1 cellular context compared by ENCODE assay signal in the genomic region with DNA sequence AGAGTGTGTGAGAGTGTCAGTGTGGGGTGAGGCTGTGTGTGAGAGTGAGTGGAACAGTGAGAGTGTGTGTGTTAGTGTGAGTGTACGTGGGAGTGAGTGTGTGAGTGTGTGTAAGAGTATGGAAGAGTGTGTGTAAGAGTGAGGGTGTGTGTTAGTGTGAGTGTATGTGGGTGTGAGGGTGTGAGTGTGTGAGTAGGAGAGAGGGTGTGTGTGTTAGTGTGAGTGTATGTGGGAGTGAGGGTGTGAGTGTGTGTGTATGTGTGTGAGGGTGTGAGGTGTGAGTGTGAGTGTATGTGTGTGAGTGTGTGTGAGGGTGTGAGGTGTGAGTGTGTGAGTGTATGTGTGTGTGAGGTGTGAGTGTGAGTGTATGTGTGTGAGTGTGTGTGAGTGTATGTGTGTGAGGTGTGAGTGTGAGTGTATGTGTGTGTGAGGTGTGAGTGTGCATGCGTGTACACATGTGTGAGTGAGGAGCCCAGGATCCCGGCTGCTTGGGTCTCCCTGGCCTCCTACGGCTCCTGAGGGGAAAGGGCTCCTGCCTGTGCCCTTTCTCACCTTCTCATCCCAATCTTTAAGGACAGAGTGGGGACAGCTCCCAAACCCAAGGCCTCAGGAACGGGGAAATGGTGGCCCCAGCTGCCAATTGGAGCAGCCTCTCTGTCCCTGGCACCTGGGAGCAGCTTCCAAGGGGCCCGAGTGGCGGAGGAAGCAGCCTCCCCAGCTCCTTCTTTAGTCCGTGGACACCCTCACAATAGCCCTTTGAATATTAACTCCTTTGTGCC.
TF ChIP-seq lines count a peak whose summit lies in the region.

No MANE protein-coding gene starts in this region.

TF ChIP-seq in HepG2, 621 proteins besides CTCF, POLR2A, EP300 and RAD21 (continues in another document):
- TF ChIP-seq CBX5 (CRISPR knock-in tag; IDR thresholded peaks at IDR 0.05; ENCODE audit: borderline replicate concordance), result no peak
- TF ChIP-seq ESRRA (CRISPR knock-in tag; IDR thresholded peaks at IDR 0.05; ENCODE audit: low read depth), result no peak
- TF ChIP-seq SOX6 (IDR thresholded peaks at IDR 0.05), result 0 out of 2 replicates have a peak, but pooled peaks have one; percentile 18
- TF ChIP-seq SOX6 (CRISPR knock-in tag; IDR thresholded peaks at IDR 0.05), result no peak
- no peak for TF ChIP-seq RFXANK (CRISPR knock-in tag; IDR thresholded peaks at IDR 0.05)
- TF ChIP-seq, protein P1, sequence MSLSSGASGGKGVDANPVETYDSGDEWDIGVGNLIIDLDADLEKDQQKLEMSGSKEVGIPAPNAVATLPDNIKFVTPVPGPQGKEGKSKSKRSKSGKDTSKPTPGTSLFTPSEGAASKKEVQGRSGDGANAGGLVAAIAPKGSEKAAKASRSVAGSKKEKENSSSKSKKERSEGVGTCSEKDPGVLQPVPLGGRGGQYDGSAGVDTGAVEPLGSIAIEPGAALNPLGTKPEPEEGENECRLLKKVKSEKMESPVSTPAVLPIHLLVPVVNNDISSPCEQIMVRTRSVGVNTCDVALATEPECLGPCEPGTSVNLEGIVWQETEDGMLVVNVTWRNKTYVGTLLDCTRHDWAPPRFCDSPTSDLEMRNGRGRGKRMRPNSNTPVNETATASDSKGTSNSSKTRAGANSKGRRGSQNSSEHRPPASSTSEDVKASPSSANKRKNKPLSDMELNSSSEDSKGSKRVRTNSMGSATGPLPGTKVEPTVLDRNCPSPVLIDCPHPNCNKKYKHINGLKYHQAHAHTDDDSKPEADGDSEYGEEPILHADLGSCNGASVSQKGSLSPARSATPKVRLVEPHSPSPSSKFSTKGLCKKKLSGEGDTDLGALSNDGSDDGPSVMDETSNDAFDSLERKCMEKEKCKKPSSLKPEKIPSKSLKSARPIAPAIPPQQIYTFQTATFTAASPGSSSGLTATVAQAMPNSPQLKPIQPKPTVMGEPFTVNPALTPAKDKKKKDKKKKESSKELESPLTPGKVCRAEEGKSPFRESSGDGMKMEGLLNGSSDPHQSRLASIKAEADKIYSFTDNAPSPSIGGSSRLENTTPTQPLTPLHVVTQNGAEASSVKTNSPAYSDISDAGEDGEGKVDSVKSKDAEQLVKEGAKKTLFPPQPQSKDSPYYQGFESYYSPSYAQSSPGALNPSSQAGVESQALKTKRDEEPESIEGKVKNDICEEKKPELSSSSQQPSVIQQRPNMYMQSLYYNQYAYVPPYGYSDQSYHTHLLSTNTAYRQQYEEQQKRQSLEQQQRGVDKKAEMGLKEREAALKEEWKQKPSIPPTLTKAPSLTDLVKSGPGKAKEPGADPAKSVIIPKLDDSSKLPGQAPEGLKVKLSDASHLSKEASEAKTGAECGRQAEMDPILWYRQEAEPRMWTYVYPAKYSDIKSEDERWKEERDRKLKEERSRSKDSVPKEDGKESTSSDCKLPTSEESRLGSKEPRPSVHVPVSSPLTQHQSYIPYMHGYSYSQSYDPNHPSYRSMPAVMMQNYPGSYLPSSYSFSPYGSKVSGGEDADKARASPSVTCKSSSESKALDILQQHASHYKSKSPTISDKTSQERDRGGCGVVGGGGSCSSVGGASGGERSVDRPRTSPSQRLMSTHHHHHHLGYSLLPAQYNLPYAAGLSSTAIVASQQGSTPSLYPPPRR (CRISPR knock-in tag; IDR thresholded peaks at IDR 0.05; ENCODE audit: borderline replicate concordance), result no peak
- no peak for TF ChIP-seq ZNF230 (CRISPR knock-in tag; IDR thresholded peaks at IDR 0.05)
- TF ChIP-seq CHD4 (IDR thresholded peaks at IDR 0.05; ENCODE audit: borderline replicate concordance, low read length), result no peak
- peak; percentile 47; the same call in 1 of the 2 replicates for TF ChIP-seq SP1 (IDR thresholded peaks at IDR 0.05)
- TF ChIP-seq SP1 (CRISPR knock-in tag; IDR thresholded peaks at IDR 0.05), result no peak
- TF ChIP-seq FOXP1 (IDR thresholded peaks at IDR 0.05), result peak; percentile 41; the same call in 1 of the 2 replicates
- TF ChIP-seq FOXP1 (CRISPR knock-in tag; IDR thresholded peaks at IDR 0.05), result no peak
- no peak for TF ChIP-seq NFIC (IDR thresholded peaks at IDR 0.05; ENCODE audit: low read length)
- TF ChIP-seq, protein P2, sequence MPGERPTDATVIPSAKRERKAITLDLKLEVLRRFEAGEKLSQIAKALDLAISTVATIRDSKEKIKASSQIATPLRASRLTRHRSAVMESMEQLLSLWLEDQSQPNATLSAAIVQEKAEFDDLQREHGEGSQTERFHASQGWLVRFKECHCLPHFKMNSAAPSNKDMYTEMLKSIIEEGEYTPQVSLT (CRISPR knock-in tag; IDR thresholded peaks at IDR 0.05; ENCODE audit: borderline replicate concordance, low read depth), result no peak
- no peak for TF ChIP-seq U2AF1 (optimal IDR thresholded peaks at IDR 0.05; ENCODE audit: low read depth, low read length)
- TF ChIP-seq IKZF4 (CRISPR knock-in tag; IDR thresholded peaks at IDR 0.05; ENCODE audit: borderline replicate concordance, low read depth, not compliant biosample characterization), result no peak
- TF ChIP-seq ZNF629 (CRISPR knock-in tag; conservative IDR thresholded peaks at IDR 0.05), result no peak
- TF ChIP-seq HMG20B (CRISPR knock-in tag; conservative IDR thresholded peaks at IDR 0.05), result no peak
- 0 out of 2 replicates have a peak, but pooled peaks have one; percentile 11 for TF ChIP-seq NFRKB (IDR thresholded peaks at IDR 0.05)
- peak; percentile 68 for TF ChIP-seq ZNF282 (IDR thresholded peaks at IDR 0.05; ENCODE audit: partially characterized antibody)
- no peak for TF ChIP-seq SNAPC5 (CRISPR knock-in tag; IDR thresholded peaks at IDR 0.05; ENCODE audit: borderline replicate concordance)
- TF ChIP-seq TBP (CRISPR knock-in tag; IDR thresholded peaks at IDR 0.05), result no peak
- TF ChIP-seq ZNF780A (CRISPR knock-in tag; IDR thresholded peaks at IDR 0.05), result no peak
- TF ChIP-seq ZNF878 (CRISPR knock-in tag; IDR thresholded peaks at IDR 0.05), result no peak
- TF ChIP-seq PAX8 (CRISPR knock-in tag; IDR thresholded peaks at IDR 0.05; ENCODE audit: borderline replicate concordance), result no peak
- no peak for TF ChIP-seq ZFAT (CRISPR knock-in tag; conservative IDR thresholded peaks at IDR 0.05)
- TF ChIP-seq ZNF331 (CRISPR knock-in tag; IDR thresholded peaks at IDR 0.05), result no peak
- TF ChIP-seq ZNF180 (CRISPR knock-in tag; IDR thresholded peaks at IDR 0.05; ENCODE audit: borderline replicate concordance, low read depth), result no peak
- TF ChIP-seq ZNF101 (CRISPR knock-in tag; IDR thresholded peaks at IDR 0.05; ENCODE audit: borderline replicate concordance, low read depth), result no peak
- TF ChIP-seq CREB1 (IDR thresholded peaks at IDR 0.05), result peak; percentile 12; the same call in 1 of the 2 replicates
- TF ChIP-seq CREB1 (CRISPR knock-in tag; IDR thresholded peaks at IDR 0.05), result no peak
- peak; percentile 7; the same call in 1 of the 2 replicates for TF ChIP-seq NONO (IDR thresholded peaks at IDR 0.05)
- no peak for TF ChIP-seq NONO (CRISPR knock-in tag; conservative IDR thresholded peaks at IDR 0.05)
- 0 out of 2 replicates have a peak, but pooled peaks have one; percentile 28 for TF ChIP-seq FOXA1 (IDR thresholded peaks at IDR 0.05)
- no peak for TF ChIP-seq FOXA1 (CRISPR knock-in tag; IDR thresholded peaks at IDR 0.05)
- no peak for TF ChIP-seq ADNP (CRISPR knock-in tag; IDR thresholded peaks at IDR 0.05)
- no peak for TF ChIP-seq FOXK2 (IDR thresholded peaks at IDR 0.05)
- TF ChIP-seq, protein P3, sequence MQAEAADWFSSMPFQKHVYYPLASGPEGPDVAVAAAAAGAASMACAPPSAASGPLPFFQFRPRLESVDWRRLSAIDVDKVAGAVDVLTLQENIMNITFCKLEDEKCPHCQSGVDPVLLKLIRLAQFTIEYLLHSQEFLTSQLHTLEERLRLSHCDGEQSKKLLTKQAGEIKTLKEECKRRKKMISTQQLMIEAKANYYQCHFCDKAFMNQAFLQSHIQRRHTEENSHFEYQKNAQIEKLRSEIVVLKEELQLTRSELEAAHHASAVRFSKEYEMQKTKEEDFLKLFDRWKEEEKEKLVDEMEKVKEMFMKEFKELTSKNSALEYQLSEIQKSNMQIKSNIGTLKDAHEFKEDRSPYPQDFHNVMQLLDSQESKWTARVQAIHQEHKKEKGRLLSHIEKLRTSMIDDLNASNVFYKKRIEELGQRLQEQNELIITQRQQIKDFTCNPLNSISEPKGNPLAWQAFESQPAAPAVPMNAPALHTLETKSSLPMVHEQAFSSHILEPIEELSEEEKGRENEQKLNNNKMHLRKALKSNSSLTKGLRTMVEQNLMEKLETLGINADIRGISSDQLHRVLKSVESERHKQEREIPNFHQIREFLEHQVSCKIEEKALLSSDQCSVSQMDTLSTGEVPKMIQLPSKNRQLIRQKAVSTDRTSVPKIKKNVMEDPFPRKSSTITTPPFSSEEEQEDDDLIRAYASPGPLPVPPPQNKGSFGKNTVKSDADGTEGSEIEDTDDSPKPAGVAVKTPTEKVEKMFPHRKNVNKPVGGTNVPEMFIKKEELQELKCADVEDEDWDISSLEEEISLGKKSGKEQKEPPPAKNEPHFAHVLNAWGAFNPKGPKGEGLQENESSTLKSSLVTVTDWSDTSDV (CRISPR knock-in tag; IDR thresholded peaks at IDR 0.05), result no peak
- no peak for TF ChIP-seq ZNF709 (CRISPR knock-in tag; IDR thresholded peaks at IDR 0.05)
- TF ChIP-seq, protein P4, sequence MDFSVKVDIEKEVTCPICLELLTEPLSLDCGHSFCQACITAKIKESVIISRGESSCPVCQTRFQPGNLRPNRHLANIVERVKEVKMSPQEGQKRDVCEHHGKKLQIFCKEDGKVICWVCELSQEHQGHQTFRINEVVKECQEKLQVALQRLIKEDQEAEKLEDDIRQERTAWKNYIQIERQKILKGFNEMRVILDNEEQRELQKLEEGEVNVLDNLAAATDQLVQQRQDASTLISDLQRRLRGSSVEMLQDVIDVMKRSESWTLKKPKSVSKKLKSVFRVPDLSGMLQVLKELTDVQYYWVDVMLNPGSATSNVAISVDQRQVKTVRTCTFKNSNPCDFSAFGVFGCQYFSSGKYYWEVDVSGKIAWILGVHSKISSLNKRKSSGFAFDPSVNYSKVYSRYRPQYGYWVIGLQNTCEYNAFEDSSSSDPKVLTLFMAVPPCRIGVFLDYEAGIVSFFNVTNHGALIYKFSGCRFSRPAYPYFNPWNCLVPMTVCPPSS (IDR thresholded peaks at IDR 0.05), result peak; percentile 79; the same call in 1 of the 2 replicates
- no peak for TF ChIP-seq CAMTA2 (CRISPR knock-in tag; IDR thresholded peaks at IDR 0.05; ENCODE audit: borderline replicate concordance)
- TF ChIP-seq ZNF513 (CRISPR knock-in tag; conservative IDR thresholded peaks at IDR 0.05), result no peak
